Comparison of ENCODE assay signal across 12 cellular contexts in the genomic region with DNA sequence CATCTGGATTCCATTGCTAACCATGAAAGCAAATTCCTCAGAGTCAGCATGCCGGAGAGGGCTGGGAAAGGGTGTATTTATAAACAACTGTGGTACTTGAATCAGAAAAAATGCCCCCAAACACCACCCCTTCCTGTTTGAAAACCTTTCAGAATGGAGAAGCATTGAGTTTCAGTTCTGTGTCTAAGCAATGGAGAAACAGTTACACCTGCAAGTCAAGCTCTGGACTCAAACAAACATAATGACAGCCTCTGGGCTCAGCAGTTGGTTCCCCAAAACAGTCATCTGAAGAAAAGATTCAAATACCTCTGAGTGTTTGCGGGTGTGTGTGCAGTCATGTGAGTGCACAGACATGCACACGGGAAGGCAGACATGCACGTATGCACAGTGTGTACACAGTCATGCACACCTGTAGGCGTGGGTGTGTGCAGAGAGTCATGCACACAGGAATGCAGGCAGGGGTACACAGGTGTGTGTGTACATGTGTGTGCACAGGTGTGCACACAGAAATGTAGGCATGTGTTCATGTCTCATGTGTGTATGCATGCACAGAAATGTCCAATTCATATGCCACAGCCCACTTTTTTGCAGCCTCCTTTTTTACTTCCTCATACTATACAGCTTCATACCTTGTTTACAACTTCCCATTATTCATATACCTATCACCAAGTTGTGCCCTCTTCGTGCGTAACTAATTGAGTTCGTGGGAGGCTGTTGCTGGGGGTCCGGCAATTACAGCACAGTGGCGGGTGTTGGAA.
DNase-seq lines count a peak whose midpoint lies in the region; ATAC-seq and TF ChIP-seq lines count a peak whose summit lies in the region.
"Had no signal": no experiment of that assay in that cellular context is flagged by ENCODE, and none has a peak within 500 bp of the region (broad histone marks: within the 10 kb centered on the region; RNA-seq: fewer than 3 reads in every experiment).

No MANE protein-coding gene starts in this region.

- peaks cover 24% of the 10 kb centered on the region for H3K4me1 Mint-ChIP-seq in memory B cell

- H3K36me3 ChIP-seq in H7 (replicated peaks; ENCODE audit: control insufficient read depth, insufficient read depth, low read length) (no peaks in the 10 kb centered on the region), ovary (no peaks in the 10 kb centered on the region)

- ATAC-seq in GM18519 (IDR thresholded peaks at IDR 0.05; ENCODE audit: low FRiP score, unreplicated experiment) (peak; percentile 62), GM21723 (IDR thresholded peaks at IDR 0.05; ENCODE audit: unreplicated experiment) (peak; percentile 81), HG03439 (IDR thresholded peaks at IDR 0.05; ENCODE audit: unreplicated experiment) (peak; percentile 71), memory B cell (ENCODE audit: low read depth) (peak; percentile 80)
- ATAC-seq: HepG2, SK-N-SH treated with all-trans-retinoic acid at 6 μM for 48 hours had no signal

- no peak for TF ChIP-seq EP300 in ovary (IDR thresholded peaks at IDR 0.05)

- H3K4me3 ChIP-seq in H7 (ENCODE audit: insufficient read depth, low read depth, low read length), result no peak overlapping the region
- no peak overlapping the region for H3K4me3 ChIP-seq in ovary
- H3K4me3 ChIP-seq: skin epidermis had no signal

- H3K9me3 ChIP-seq in ovary, result no peaks in the 10 kb centered on the region

- 45 to 54% (median 52%) methylated on average over 10 of the region's 10 CpGs for WGBS in ovary, 3 donors

- no peaks in the 10 kb centered on the region for H3K27me3 ChIP-seq in H7 (ENCODE audit: control insufficient read depth, insufficient read depth, low read length)
- H3K27me3 ChIP-seq in ovary, result no peaks in the 10 kb centered on the region

- no peak for TF ChIP-seq POLR2A in ovary (IDR thresholded peaks at IDR 0.05)

- H3K36me3 Mint-ChIP-seq in memory B cell, result peaks cover 10% of the 10 kb centered on the region

- DNase-seq in memory B cell (ENCODE audit: low spot score in 2 of 2) (peak; percentile 62 to 71), NCI-H2081 treated with DMSO at 0.1 percent for 48 hours (lab: John Stamatoyannopoulos, UW) (no peak), H7 (no peak), ovary (no peak)
- DNase-seq in stimulated activated CD4-positive, alpha-beta T cell treated with anti-CD3 and anti-CD28 coated beads, Interleukin-4, amount 100 ng/mL, for 1 hour, result no peak
- DNase-seq: mammary epithelial cell had no signal

- H3K27ac Mint-ChIP-seq in memory B cell, result peak overlapping the region; percentile 89

- no peak for TF ChIP-seq CTCF in ovary (IDR thresholded peaks at IDR 0.05)

- no peaks in the 10 kb centered on the region for H3K4me1 ChIP-seq in ovary (ENCODE audit: insufficient read depth)

- intact Hi-C loops in ovary (cut with DNase I), result no loop called here

- peaks cover 10% of the 10 kb centered on the region for H3K9me3 Mint-ChIP-seq in memory B cell

- no peak overlapping the region for H3K27ac ChIP-seq in ovary

- H3K4me3 Mint-ChIP-seq in memory B cell, result peak overlapping the region; percentile 86

- H3K27me3 Mint-ChIP-seq in memory B cell, result peaks cover under 1% of the 10 kb centered on the region

Comparison
In these comparisons a context has a peak if more than half of its experiments do, and no peak if none do; other contexts are left out.
1. DNase-seq: peak in memory B cell (2 of 2); none in NCI-H2081 treated with DMSO at 0.1 percent for 48 hours (single experiment), H7 (single experiment), stimulated activated CD4-positive, alpha-beta T cell treated with anti-CD3 and anti-CD28 coated beads, Interleukin-4, amount 100 ng/mL, for 1 hour (single experiment) and ovary (0 of 5).
2. Peak in every context shown above with its lines, with median percentiles within 50 percentile points of each other: ATAC-seq.